Comparison of ENCODE assay signal across 24 cellular contexts in genomic region chr2:3301001-3301400, GRCh38.
DNase-seq lines count a peak whose midpoint lies in the region; ATAC-seq and TF ChIP-seq lines count a peak whose summit lies in the region.
"Had no signal": no experiment of that assay in that cellular context is flagged by ENCODE, and none has a peak within 500 bp of the region (broad histone marks: within the 10 kb centered on the region; RNA-seq: fewer than 3 reads in every experiment).

No MANE protein-coding gene starts in this region.

- peak; percentile 7 for DNase-seq in amniotic epithelial cell (ENCODE audit: low read depth)
- DNase-seq in dermis blood vessel endothelial cell, result peak; percentile 25
- DNase-seq in spleen, result peak; percentile 27
- DNase-seq in NCI-H524 (lab: John Stamatoyannopoulos, UW), result no peak
- no peak for DNase-seq in NCI-H2081 treated with DMSO at 0.1 percent for 48 hours (lab: John Stamatoyannopoulos, UW)
- DNase-seq: ACHN; C1 segment of cervical spinal cord; DMS79; GM23248; HCEC 1CT; Karpas-422; NCI-H1092; NCI-H1436 treated with DMSO at 0.1 percent for 48 hours; NCI-H2029 treated with DMSO at 0.1 percent for 48 hours; NCI-H2171 treated with DMSO at 0.1 percent for 48 hours; NCI-H446; NCI-H69; NK-92 treated with Interleukin-12 subunit alpha and Interleukin-12 subunit beta, amount 100 ng/mL, for 24 hours; SHP77 treated with DMSO at 0.1 percent for 48 hours had no signal

- no peaks in the 10 kb centered on the region for H3K9me3 Mint-ChIP-seq in nephron
- H3K9me3 Mint-ChIP-seq: IgD-negative memory B cell had no signal

- TF ChIP-seq CTCF in nephron (IDR thresholded peaks at IDR 0.05; ENCODE audit: unreplicated experiment in 3 of 3) (no peak), spleen (IDR thresholded peaks at IDR 0.05 in 8 of 11, conservative IDR thresholded peaks at IDR 0.05 in 3 of 11) (no peak)

- no peak for TF ChIP-seq POLR2A in spleen (IDR thresholded peaks at IDR 0.05)

- intact Hi-C loops in spleen (cut with DNase I; ENCODE audit: low total_unique reads), result loop anchor here (10.0 kb wide), 2 partner anchors 106 to 296 kb away; no protein-coding TSS in a partner anchor

- ATAC-seq in GM19035 (IDR thresholded peaks at IDR 0.05; ENCODE audit: unreplicated experiment) (no peak), GM21367 (IDR thresholded peaks at IDR 0.05; ENCODE audit: unreplicated experiment) (no peak)
- ATAC-seq: SK-N-SH treated with all-trans-retinoic acid at 6 μM for 48 hours had no signal

- peaks cover 0 to 18% (median 0%) of the 10 kb centered on the region in 6 donors for H3K36me3 ChIP-seq in spleen

- no peaks in the 10 kb centered on the region for H3K27me3 ChIP-seq in spleen (replicated peaks in 1 of 7)

- 85 to 92% (median 92%) methylated on average over 6 of the region's 6 CpGs for WGBS in spleen, 5 donors

- no peaks in the 10 kb centered on the region for H3K36me3 Mint-ChIP-seq in nephron (ENCODE audit: low read depth)

- H3K27ac ChIP-seq in spleen, result no peak overlapping the region
- H3K27ac ChIP-seq: GM23248 had no signal

- no peaks in the 10 kb centered on the region for H3K9me3 ChIP-seq in spleen

- H3K4me3 Mint-ChIP-seq in nephron, result peak overlapping the region in 1 of 3 experiments; percentile 49

- H3K4me1 ChIP-seq in spleen, result peaks cover 0 to 17% (median 14%) of the 10 kb centered on the region in 6 donors

- H3K4me3 ChIP-seq in spleen, result no peak overlapping the region
- H3K4me3 ChIP-seq: GM23248 had no signal

- peaks cover 58% of the 10 kb centered on the region for H3K4me1 Mint-ChIP-seq in nephron

- H3K27me3 Mint-ChIP-seq in nephron (ENCODE audit: low read depth), result peaks cover 3% of the 10 kb centered on the region
- H3K27me3 Mint-ChIP-seq: IgD-negative memory B cell had no signal

- H3K27ac Mint-ChIP-seq in nephron, result peak overlapping the region in 2 of 3 experiments; percentile 2 to 21
- H3K27ac Mint-ChIP-seq: IgD-negative memory B cell had no signal

Comparison
In these comparisons a context has a peak if more than half of its experiments do, and no peak if none do; other contexts are left out.
1. DNase-seq: peak in amniotic epithelial cell (single experiment), dermis blood vessel endothelial cell (single experiment) and spleen (single experiment); none in NCI-H524 (0 of 2) and NCI-H2081 treated with DMSO at 0.1 percent for 48 hours (single experiment).